Comparison of ENCODE assay signal across 22 cellular contexts in genomic region chr5:154728884-154729283, GRCh38.
"Had no signal": no experiment of that assay in that cellular context is flagged by ENCODE, and none has a peak within 500 bp of the region (broad histone marks: within the 10 kb centered on the region; RNA-seq: fewer than 3 reads in every experiment).

No MANE protein-coding gene starts in this region.

- DNase-seq: effector CD4-positive, alpha-beta T cell; hypothalamus; immature natural killer cell; islet precursor cell; kidney glomerular epithelial cell; left ventricle myocardium superior; lower lobe of right lung; natural killer cell; stimulated activated CD4-positive, alpha-beta T cell treated with anti-CD3 and anti-CD28 coated beads, Interleukin-12 subunit alpha, Interleukin-12 subunit beta, amount 100 ng/mL, for 4 hours; stimulated activated CD4-positive, alpha-beta T cell treated with anti-CD3 and anti-CD28 coated beads, Interleukin-1b, Interleukin-23, amount 100 ng/mL, for 48 hours; stimulated activated CD4-positive, alpha-beta T cell treated with anti-CD3 and anti-CD28 coated beads, Interleukin-4, amount 100 ng/mL, for 1 hour; stimulated activated CD8-positive, alpha-beta memory T cell treated with anti-CD3 and anti-CD28 coated beads, Interleukin-4, amount 100 ng/mL, for 48 hours; stimulated activated naive CD4-positive, alpha-beta T cell; stimulated activated naive CD8-positive, alpha-beta T cell treated with anti-CD3 and anti-CD28 coated beads, Interleukin-15, amount 100 ng/mL, for 72 hours; transverse colon; upper lobe of right lung; uterus had no signal

- H3K27ac ChIP-seq: dorsolateral prefrontal cortex, lower lobe of right lung, neutrophil, parathyroid adenoma, suprapubic skin, transverse colon, upper lobe of right lung, uterus had no signal

- ATAC-seq: left ventricle myocardium superior; lower lobe of right lung; natural killer cell; sciatic nerve; stimulated activated naive CD8-positive, alpha-beta T cell treated with anti-CD3 and anti-CD28 coated beads, Interleukin-15, amount 100 ng/mL, for 72 hours; upper lobe of right lung had no signal
